Comparison of ENCODE assay signal across 10 cellular contexts in genomic region chr7:55120501-55121198, GRCh38.
DNase-seq lines count a peak whose midpoint lies in the region; ATAC-seq, FAIRE-seq and TF ChIP-seq lines count a peak whose summit lies in the region.
"Had no signal": no experiment of that assay in that cellular context is flagged by ENCODE, and none has a peak within 500 bp of the region (broad histone marks: within the 10 kb centered on the region; RNA-seq: fewer than 3 reads in every experiment).

No MANE protein-coding gene starts in this region.

- no peaks in the 10 kb centered on the region for H3K27me3 ChIP-seq in mammary epithelial cell (ENCODE audit: insufficient read depth, low read length)
- H3K27me3 ChIP-seq in keratinocyte (ENCODE audit: control insufficient read depth, extremely low read depth, insufficient read depth, low read length), result no peaks in the 10 kb centered on the region
- H3K27me3 ChIP-seq in thymus (ENCODE audit: control insufficient read depth, insufficient read depth), result no peaks in the 10 kb centered on the region
- H3K27me3 ChIP-seq: brain microvascular endothelial cell had no signal

- H3K9ac ChIP-seq in mammary epithelial cell (ENCODE audit: insufficient read depth, low read length) (peak overlapping the region; percentile 29), keratinocyte (ENCODE audit: control insufficient read depth, extremely low read depth, insufficient read depth, low read length) (peak overlapping the region; percentile 65)

- no peak overlapping the region for H2AFZ ChIP-seq in mammary epithelial cell (ENCODE audit: low read depth, low read length)
- H2AFZ ChIP-seq in keratinocyte (ENCODE audit: control insufficient read depth, low read length), result no peak overlapping the region

- dilution Hi-C loops in mammary epithelial cell (cut with HindIII; ENCODE audit: low sequenced_read_pairs) (no loop called here), keratinocyte (cut with MboI; ENCODE audit: extremely low pct_ligation_motif_present, low sequenced_read_pairs) (no loop called here)

- H3K4me2 ChIP-seq in mammary epithelial cell (ENCODE audit: insufficient read depth, low read depth, low read length) (peak overlapping the region; percentile 40), keratinocyte (ENCODE audit: control insufficient read depth, extremely low read depth, insufficient read depth, low read depth, low read length) (peak overlapping the region; percentile 58)

- no peak for ATAC-seq in HG03571 (IDR thresholded peaks at IDR 0.05; ENCODE audit: unreplicated experiment)
- no peak for ATAC-seq in HG03520 (IDR thresholded peaks at IDR 0.05; ENCODE audit: unreplicated experiment)

- peak; percentile 67 for DNase-seq in LHCN-M2 (ENCODE audit: low read depth)
- DNase-seq in mammary epithelial cell, result peak; percentile 87
- DNase-seq in keratinocyte (ENCODE audit: low read depth, low spot score), result no peak
- DNase-seq in SIG-M5 treated with dmso at 0.1 percent for 504 hours (lab: John Stamatoyannopoulos, UW; ENCODE audit: unreplicated experiment), result no peak
- no peak for DNase-seq in GM12892 (ENCODE audit: insufficient read length)
- DNase-seq: brain microvascular endothelial cell, NCI-H524 had no signal

- no peak for TF ChIP-seq POLR2A in GM12892 (IDR thresholded peaks at IDR 0.05; ENCODE audit: low read depth, low read length)

- H3K27ac ChIP-seq in mammary epithelial cell (ENCODE audit: insufficient read depth, low read depth, low read length), result peak overlapping the region; percentile 81
- peak overlapping the region; percentile 90 for H3K27ac ChIP-seq in keratinocyte (ENCODE audit: control insufficient read depth, insufficient read depth, low read length)
- peak overlapping the region; percentile 36 for H3K27ac ChIP-seq in thymus (ENCODE audit: low read depth)
- H3K27ac ChIP-seq: brain microvascular endothelial cell had no signal

- BruUV-seq in mammary epithelial cell (replicated peaks; lab: Mats Ljungman, UMichigan), result no TSS peak

- peaks cover 99% of the 10 kb centered on the region for H3K79me2 ChIP-seq in mammary epithelial cell (ENCODE audit: insufficient read depth, low read length)
- H3K79me2 ChIP-seq in keratinocyte (ENCODE audit: control insufficient read depth, insufficient read depth, low read length), result peaks cover 80% of the 10 kb centered on the region

- in situ Hi-C loops in mammary epithelial cell (cut with MboI; ENCODE audit: low sequenced_read_pairs in 2 of 2), result no loop called here

- FAIRE-seq in keratinocyte (lab: Jason Lieb, UNC) (peak; percentile 91), GM12892 (lab: Jason Lieb, UNC) (no peak)

- CTCF ChIA-PET in mammary epithelial cell (lab: Charles Lee; ENCODE audit: low non-redundant PET), result interaction anchor here (0.5 kb wide), 1 partner anchor 9 kb away, joined by 3 read pairs; no protein-coding TSS in a partner anchor

- TF ChIP-seq CTCF in mammary epithelial cell (conservative IDR thresholded peaks at IDR 0.05 in 1 of 2, IDR thresholded peaks at IDR 0.05 in 1 of 2; ENCODE audit: extremely low read depth in 1 of 2, insufficient read depth in 1 of 2, low read depth in 1 of 2, low read length in 2 of 2) (no peak), keratinocyte (optimal IDR thresholded peaks at IDR 0.05 in 1 of 3, IDR thresholded peaks at IDR 0.05 in 1 of 3, conservative IDR thresholded peaks at IDR 0.05 in 1 of 3; ENCODE audit: extremely low read depth in 1 of 3, insufficient read depth in 2 of 3, low read length in 3 of 3) (no peak)

- H4K20me1 ChIP-seq in mammary epithelial cell (ENCODE audit: insufficient read depth, low read length), result no peaks in the 10 kb centered on the region
- peaks cover 4% of the 10 kb centered on the region for H4K20me1 ChIP-seq in keratinocyte (ENCODE audit: control insufficient read depth, extremely low read depth, insufficient read depth, low read length)

- peaks cover 2% of the 10 kb centered on the region for H3K9me1 ChIP-seq in keratinocyte (ENCODE audit: control insufficient read depth, extremely low read depth, insufficient read depth, low read length)

- H3K4me1 ChIP-seq in mammary epithelial cell (ENCODE audit: insufficient read depth, low read length), result peaks cover 56% of the 10 kb centered on the region
- peaks cover 80% of the 10 kb centered on the region for H3K4me1 ChIP-seq in keratinocyte (ENCODE audit: control insufficient read depth, extremely low read depth, insufficient read depth, low read length)
- no peaks in the 10 kb centered on the region for H3K4me1 ChIP-seq in thymus (ENCODE audit: control insufficient read depth, insufficient read depth, low read length)

- intact Hi-C loops in mammary epithelial cell (cut with micrococcal nuclease), result loop anchor here (1.0 kb wide), 1 partner anchor 11 kb away; no protein-coding TSS in a partner anchor

- no peak overlapping the region for H3K4me3 ChIP-seq in mammary epithelial cell (replicated peaks in 1 of 3; ENCODE audit: insufficient read depth in 1 of 3, low read depth in 2 of 3, low read length in 3 of 3)
- H3K4me3 ChIP-seq in keratinocyte (ENCODE audit: control insufficient read depth in 2 of 3, extremely low read depth in 1 of 3, insufficient read depth in 2 of 3, low read depth in 1 of 3, low read length in 3 of 3), result no peak overlapping the region
- H3K4me3 ChIP-seq in thymus (ENCODE audit: low read length), result no peak overlapping the region

- H3K9me3 ChIP-seq in mammary epithelial cell (replicated peaks; ENCODE audit: insufficient read depth, low read length), result no peaks in the 10 kb centered on the region
- H3K9me3 ChIP-seq in keratinocyte (ENCODE audit: control insufficient read depth, low read depth, low read length), result no peaks in the 10 kb centered on the region
- no peaks in the 10 kb centered on the region for H3K9me3 ChIP-seq in thymus (ENCODE audit: control insufficient read depth)

- H3K36me3 ChIP-seq in mammary epithelial cell (ENCODE audit: insufficient read depth, low read length) (peaks cover 11% of the 10 kb centered on the region), keratinocyte (ENCODE audit: control insufficient read depth in 2 of 2, extremely low read depth in 1 of 2, insufficient read depth in 2 of 2, low read length in 2 of 2) (peaks cover 11 to 35% of the 10 kb centered on the region in 2 experiments), thymus (ENCODE audit: control insufficient read depth, insufficient read depth) (no peaks in the 10 kb centered on the region)
- H3K36me3 ChIP-seq: brain microvascular endothelial cell had no signal

- 28% methylated on average over 7 of the region's 7 CpGs for WGBS in mammary epithelial cell (ENCODE audit: low coverage, missing lambda C conversion rate)
- WGBS in thymus, result 91% methylated on average over 7 of the region's 7 CpGs

Comparison
In these comparisons a context has a peak if more than half of its experiments do, and no peak if none do; other contexts are left out.
1. DNase-seq: peak in LHCN-M2 (single experiment) and mammary epithelial cell (single experiment); none in keratinocyte (single experiment), SIG-M5 treated with dmso at 0.1 percent for 504 hours (single experiment) and GM12892 (single experiment).
2. H3K27ac ChIP-seq: peak in every context shown above with its lines; median percentile 90 in keratinocyte; 81 in mammary epithelial cell; 36 in thymus.